Comparison of ENCODE assay signal across 1 cellular context in the genomic region with DNA sequence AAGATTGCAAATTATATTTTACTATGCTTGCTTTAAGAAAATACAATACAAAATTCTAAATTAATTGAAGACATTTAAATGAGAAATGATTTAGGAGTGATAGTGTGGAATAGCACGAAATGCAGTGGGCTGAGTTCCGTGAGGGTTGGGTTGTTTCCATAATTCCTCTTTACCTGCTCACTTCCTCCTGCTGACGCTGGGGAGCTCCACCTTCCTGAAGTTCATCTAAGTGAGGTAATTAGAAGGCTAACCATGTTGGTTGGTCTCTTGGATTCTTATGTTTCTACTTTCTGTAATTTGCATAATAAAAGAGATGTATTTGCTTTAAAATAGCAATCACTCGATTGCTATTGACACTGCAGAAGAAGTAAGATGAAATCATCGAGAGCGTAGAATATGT.
TF ChIP-seq lines count a peak whose summit lies in the region.

No MANE protein-coding gene starts in this region.

TF ChIP-seq in HepG2, 621 proteins besides CTCF, POLR2A, EP300 and RAD21:
- TF ChIP-seq STAG1 (CRISPR knock-in tag; IDR thresholded peaks at IDR 0.05) (peak; percentile 45), KLF16 (CRISPR knock-in tag; IDR thresholded peaks at IDR 0.05) (no peak)
- TF ChIP-seq, protein P1, sequence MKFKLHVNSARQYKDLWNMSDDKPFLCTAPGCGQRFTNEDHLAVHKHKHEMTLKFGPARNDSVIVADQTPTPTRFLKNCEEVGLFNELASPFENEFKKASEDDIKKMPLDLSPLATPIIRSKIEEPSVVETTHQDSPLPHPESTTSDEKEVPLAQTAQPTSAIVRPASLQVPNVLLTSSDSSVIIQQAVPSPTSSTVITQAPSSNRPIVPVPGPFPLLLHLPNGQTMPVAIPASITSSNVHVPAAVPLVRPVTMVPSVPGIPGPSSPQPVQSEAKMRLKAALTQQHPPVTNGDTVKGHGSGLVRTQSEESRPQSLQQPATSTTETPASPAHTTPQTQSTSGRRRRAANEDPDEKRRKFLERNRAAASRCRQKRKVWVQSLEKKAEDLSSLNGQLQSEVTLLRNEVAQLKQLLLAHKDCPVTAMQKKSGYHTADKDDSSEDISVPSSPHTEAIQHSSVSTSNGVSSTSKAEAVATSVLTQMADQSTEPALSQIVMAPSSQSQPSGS (CRISPR knock-in tag; IDR thresholded peaks at IDR 0.05): no peak
- TF ChIP-seq, protein P2, sequence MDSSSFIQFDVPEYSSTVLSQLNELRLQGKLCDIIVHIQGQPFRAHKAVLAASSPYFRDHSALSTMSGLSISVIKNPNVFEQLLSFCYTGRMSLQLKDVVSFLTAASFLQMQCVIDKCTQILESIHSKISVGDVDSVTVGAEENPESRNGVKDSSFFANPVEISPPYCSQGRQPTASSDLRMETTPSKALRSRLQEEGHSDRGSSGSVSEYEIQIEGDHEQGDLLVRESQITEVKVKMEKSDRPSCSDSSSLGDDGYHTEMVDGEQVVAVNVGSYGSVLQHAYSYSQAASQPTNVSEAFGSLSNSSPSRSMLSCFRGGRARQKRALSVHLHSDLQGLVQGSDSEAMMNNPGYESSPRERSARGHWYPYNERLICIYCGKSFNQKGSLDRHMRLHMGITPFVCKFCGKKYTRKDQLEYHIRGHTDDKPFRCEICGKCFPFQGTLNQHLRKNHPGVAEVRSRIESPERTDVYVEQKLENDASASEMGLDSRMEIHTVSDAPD (CRISPR knock-in tag; IDR thresholded peaks at IDR 0.05): no peak
- TF ChIP-seq, protein P3, sequence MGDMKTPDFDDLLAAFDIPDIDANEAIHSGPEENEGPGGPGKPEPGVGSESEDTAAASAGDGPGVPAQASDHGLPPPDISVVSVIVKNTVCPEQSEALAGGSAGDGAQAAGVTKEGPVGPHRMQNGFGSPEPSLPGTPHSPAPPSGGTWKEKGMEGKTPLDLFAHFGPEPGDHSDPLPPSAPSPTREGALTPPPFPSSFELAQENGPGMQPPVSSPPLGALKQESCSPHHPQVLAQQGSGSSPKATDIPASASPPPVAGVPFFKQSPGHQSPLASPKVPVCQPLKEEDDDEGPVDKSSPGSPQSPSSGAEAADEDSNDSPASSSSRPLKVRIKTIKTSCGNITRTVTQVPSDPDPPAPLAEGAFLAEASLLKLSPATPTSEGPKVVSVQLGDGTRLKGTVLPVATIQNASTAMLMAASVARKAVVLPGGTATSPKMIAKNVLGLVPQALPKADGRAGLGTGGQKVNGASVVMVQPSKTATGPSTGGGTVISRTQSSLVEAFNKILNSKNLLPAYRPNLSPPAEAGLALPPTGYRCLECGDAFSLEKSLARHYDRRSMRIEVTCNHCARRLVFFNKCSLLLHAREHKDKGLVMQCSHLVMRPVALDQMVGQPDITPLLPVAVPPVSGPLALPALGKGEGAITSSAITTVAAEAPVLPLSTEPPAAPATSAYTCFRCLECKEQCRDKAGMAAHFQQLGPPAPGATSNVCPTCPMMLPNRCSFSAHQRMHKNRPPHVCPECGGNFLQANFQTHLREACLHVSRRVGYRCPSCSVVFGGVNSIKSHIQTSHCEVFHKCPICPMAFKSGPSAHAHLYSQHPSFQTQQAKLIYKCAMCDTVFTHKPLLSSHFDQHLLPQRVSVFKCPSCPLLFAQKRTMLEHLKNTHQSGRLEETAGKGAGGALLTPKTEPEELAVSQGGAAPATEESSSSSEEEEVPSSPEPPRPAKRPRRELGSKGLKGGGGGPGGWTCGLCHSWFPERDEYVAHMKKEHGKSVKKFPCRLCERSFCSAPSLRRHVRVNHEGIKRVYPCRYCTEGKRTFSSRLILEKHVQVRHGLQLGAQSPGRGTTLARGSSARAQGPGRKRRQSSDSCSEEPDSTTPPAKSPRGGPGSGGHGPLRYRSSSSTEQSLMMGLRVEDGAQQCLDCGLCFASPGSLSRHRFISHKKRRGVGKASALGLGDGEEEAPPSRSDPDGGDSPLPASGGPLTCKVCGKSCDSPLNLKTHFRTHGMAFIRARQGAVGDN (CRISPR knock-in tag; IDR thresholded peaks at IDR 0.05): no peak
TF ChIP-seq in HepG2: peak in this region for 1.
